Comparison of ENCODE assay signal across 14 cellular contexts in the genomic region with DNA sequence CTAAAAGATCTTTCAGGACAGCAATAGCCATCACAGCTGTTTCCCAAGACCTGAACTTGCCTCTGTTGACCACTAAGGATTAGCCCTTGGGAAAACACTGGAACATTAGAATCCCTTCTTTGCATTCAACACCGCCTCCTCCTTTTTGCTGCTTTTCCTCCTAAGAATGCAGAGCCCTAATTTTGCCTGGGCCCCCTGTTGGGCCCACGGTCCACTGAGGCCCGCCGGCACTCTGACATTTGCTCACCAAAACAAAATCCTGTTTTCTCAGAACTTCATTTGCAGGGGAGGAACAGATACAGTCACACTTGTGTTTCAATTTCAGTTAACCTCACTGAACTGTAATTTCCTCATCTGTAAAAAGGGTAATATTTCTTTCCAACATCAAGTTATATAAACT.
DNase-seq lines count a peak whose midpoint lies in the region; ATAC-seq and TF ChIP-seq lines count a peak whose summit lies in the region.
"Had no signal": no experiment of that assay in that cellular context is flagged by ENCODE, and none has a peak within 500 bp of the region (broad histone marks: within the 10 kb centered on the region; RNA-seq: fewer than 3 reads in every experiment).

No MANE protein-coding gene starts in this region.

- H3K27me3 ChIP-seq in WERI-Rb-1 (ENCODE audit: insufficient read depth, low read depth, severe bottlenecking) (no peaks in the 10 kb centered on the region), dorsolateral prefrontal cortex (no peaks in the 10 kb centered on the region)
- H3K27me3 ChIP-seq: thyroid gland had no signal

- no peak overlapping the region for H3K4me3 ChIP-seq in WERI-Rb-1 (ENCODE audit: low read depth, low read length)
- H3K4me3 ChIP-seq in dorsolateral prefrontal cortex = no peak overlapping the region
- H3K4me3 ChIP-seq: thyroid gland had no signal

- H3K9me3 ChIP-seq in WERI-Rb-1 (ENCODE audit: severe bottlenecking) = no peaks in the 10 kb centered on the region
- H3K9me3 ChIP-seq: thyroid gland had no signal

- H3K27me3 Mint-ChIP-seq in activated T-cell treated with anti-CD3 and anti-CD28 coated beads, Interleukin-2, amount 50 U/mL, for 4 hours (ENCODE audit: low read depth) = no peaks in the 10 kb centered on the region
- peaks cover 3% of the 10 kb centered on the region for H3K27me3 Mint-ChIP-seq in glutamatergic neuron (ENCODE audit: unreplicated experiment)

- H3K27ac ChIP-seq in WERI-Rb-1 = 0 out of 2 replicates have a peak overlapping the region, but pooled peaks have one; percentile 6
- H3K27ac ChIP-seq in dorsolateral prefrontal cortex = no peak overlapping the region
- H3K27ac ChIP-seq: thyroid gland had no signal

- intact Hi-C loops in dorsolateral prefrontal cortex (cut with DNase I) = no loop called here

- H3K27ac Mint-ChIP-seq in glutamatergic neuron (ENCODE audit: unreplicated experiment) = peak overlapping the region; percentile 46

- DNase-seq in activated T-cell treated with anti-CD3 and anti-CD28 coated beads, Interleukin-2, amount 50 U/mL, for 4 hours = no peak
- DNase-seq in activated T-cell treated with anti-CD3 and anti-CD28 coated beads for 4 hours (no peak), WERI-Rb-1 (no peak), glutamatergic neuron (no peak), dorsolateral prefrontal cortex (no peak), RPMI8226 (no peak), NCI-H2227 (lab: John Stamatoyannopoulos, UW; ENCODE audit: unreplicated experiment) (no peak)
- DNase-seq in stimulated activated naive CD8-positive, alpha-beta T cell treated with anti-CD3 and anti-CD28 coated beads, Interleukin-15, Interleukin-2, amounts not matched to agents 100 U/mL and 50 U/mL, for 24 hours = peak; percentile 12
- DNase-seq: GDM1, hippocampal formation, left colon, NCI-H1105 treated with DMSO at 0.1 percent for 48 hours, NCI-H2171, thyroid gland had no signal

- H3K4me1 Mint-ChIP-seq in activated T-cell treated with anti-CD3 and anti-CD28 coated beads, Interleukin-2, amount 50 U/mL, for 4 hours (ENCODE audit: low read depth) = peaks cover 5% of the 10 kb centered on the region
- peaks cover 25% of the 10 kb centered on the region for H3K4me1 Mint-ChIP-seq in glutamatergic neuron (ENCODE audit: low read depth, unreplicated experiment)

- H3K36me3 ChIP-seq in WERI-Rb-1 = no peaks in the 10 kb centered on the region
- H3K36me3 ChIP-seq: thyroid gland had no signal

- peak; percentile 48 to 61 for ATAC-seq in activated T-cell treated with anti-CD3 and anti-CD28 coated beads, Interleukin-2, amount 50 U/mL, for 4 hours
- ATAC-seq in stimulated activated naive CD8-positive, alpha-beta T cell treated with anti-CD3 and anti-CD28 coated beads, Interleukin-15, Interleukin-2, amounts not matched to agents 100 U/mL and 50 U/mL, for 24 hours = peak; percentile 80
- ATAC-seq: left colon had no signal

- H3K9me3 Mint-ChIP-seq in activated T-cell treated with anti-CD3 and anti-CD28 coated beads, Interleukin-2, amount 50 U/mL, for 4 hours = no peaks in the 10 kb centered on the region
- peaks cover 4% of the 10 kb centered on the region for H3K9me3 Mint-ChIP-seq in glutamatergic neuron (ENCODE audit: unreplicated experiment)

- no peak for TF ChIP-seq CTCF in WERI-Rb-1 (IDR thresholded peaks at IDR 0.05; ENCODE audit: low read depth, low read length)
- TF ChIP-seq CTCF in glutamatergic neuron (IDR thresholded peaks at IDR 0.05; ENCODE audit: partially characterized antibody, unreplicated experiment) = no peak
- TF ChIP-seq CTCF in dorsolateral prefrontal cortex (IDR thresholded peaks at IDR 0.05 in 54 of 56, conservative IDR thresholded peaks at IDR 0.05 in 2 of 56; ENCODE audit: low read depth in 1 of 56, partially characterized antibody in 56 of 56) = no peak

- H3K4me3 Mint-ChIP-seq in activated T-cell treated with anti-CD3 and anti-CD28 coated beads, Interleukin-2, amount 50 U/mL, for 4 hours = no peak overlapping the region
- no peak overlapping the region for H3K4me3 Mint-ChIP-seq in glutamatergic neuron (ENCODE audit: unreplicated experiment)

- H3K36me3 Mint-ChIP-seq in activated T-cell treated with anti-CD3 and anti-CD28 coated beads, Interleukin-2, amount 50 U/mL, for 4 hours (ENCODE audit: insufficient read depth) = no peaks in the 10 kb centered on the region
- H3K36me3 Mint-ChIP-seq in glutamatergic neuron (ENCODE audit: unreplicated experiment) = no peaks in the 10 kb centered on the region
